In the genomic region with DNA sequence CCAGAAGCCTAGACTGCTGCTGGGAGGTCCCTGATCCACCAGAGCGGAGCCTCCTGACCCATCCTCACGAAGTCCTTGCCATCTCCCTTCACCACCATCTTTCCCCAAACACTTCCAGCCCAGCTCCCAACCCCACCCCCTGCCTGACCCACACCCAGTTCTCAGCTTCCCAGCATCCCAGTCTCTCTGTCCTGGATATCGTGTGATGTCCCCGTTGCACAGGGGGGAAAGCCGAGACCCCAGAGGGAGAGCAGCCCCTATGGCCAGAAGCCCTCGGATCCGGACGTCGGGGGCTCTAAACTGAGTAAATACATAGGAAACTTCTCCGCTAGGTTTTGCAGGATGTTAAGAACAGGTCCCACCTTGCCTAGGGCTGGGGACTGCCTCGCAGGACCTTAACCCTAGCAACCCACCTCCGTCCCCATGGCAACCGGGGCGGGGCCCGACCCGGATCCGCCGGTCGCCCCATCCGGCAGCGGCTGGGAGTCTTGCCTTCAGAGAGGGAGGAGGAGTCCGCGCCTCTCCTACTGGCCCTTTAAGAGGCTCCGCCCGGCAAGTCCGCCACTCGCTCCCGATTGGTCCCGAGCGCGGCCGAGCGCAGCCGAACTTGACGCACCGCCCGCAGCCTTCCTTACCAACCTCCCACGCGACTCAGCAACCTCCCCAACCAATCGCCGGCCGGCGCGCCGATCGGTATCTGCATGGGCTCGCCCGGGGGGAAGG, we compare ENCODE assay signal across 8 cellular contexts. TPM values are rescaled to one million over a fixed set of nuclear protein-coding genes. Genes with fewer than 3 reads are reported as not detected.
A peak's percentile ranks its signal among the peaks of the same experiment; 100 is the strongest.
DNase-seq lines count a peak whose midpoint lies in the region; ATAC-seq and TF ChIP-seq lines count a peak whose summit lies in the region.

No MANE protein-coding gene starts in this region.

- no peaks in the 10 kb centered on the region for H3K36me3 ChIP-seq in mucosa of descending colon (ENCODE audit: low read depth)

- H3K4me3 ChIP-seq in mucosa of descending colon, result peak overlapping the region; percentile 91

- no peak for TF ChIP-seq CTCF in mucosa of descending colon (IDR thresholded peaks at IDR 0.05)

- peak; percentile 77 for ATAC-seq in GM21717 (IDR thresholded peaks at IDR 0.05; ENCODE audit: unreplicated experiment)
- peak; percentile 86 for ATAC-seq in mucosa of descending colon

- intact Hi-C loops in mucosa of descending colon (cut with DNase I, micrococcal nuclease), result no loop called here

- no peak for TF ChIP-seq RAD21 in Ishikawa (IDR thresholded peaks at IDR 0.05; ENCODE audit: low read depth)

- H3K27ac ChIP-seq in epithelial cell of prostate, result peak overlapping the region; percentile 56

- TF ChIP-seq EP300 in Ishikawa (IDR thresholded peaks at IDR 0.05; ENCODE audit: borderline replicate concordance), result no peak

- DNase-seq in DMS 273 (lab: John Stamatoyannopoulos, UW; ENCODE audit: unreplicated experiment), result peak; percentile 100
- DNase-seq in OCI-M1 (lab: John Stamatoyannopoulos, UW), result peak; percentile 98
- peak; percentile 99 for DNase-seq in activated T-cell treated with anti-CD3 and anti-CD28 coated beads for 48 hours (ENCODE audit: low read depth)
- DNase-seq in epithelial cell of prostate (ENCODE audit: low read depth, low spot score), result peak; percentile 98
- DNase-seq in mucosa of descending colon, result peak; percentile 99 to 100 (median 100)
- DNase-seq in stimulated activated CD8-positive, alpha-beta memory T cell treated with anti-CD3 and anti-CD28 coated beads, Interleukin-2, amount 100 ng/mL, for 48 hours (ENCODE audit: low read depth in 2 of 2), result peak; percentile 99

- H3K9me3 ChIP-seq in mucosa of descending colon, result no peaks in the 10 kb centered on the region

- H3K4me1 ChIP-seq in mucosa of descending colon (ENCODE audit: low read depth), result peaks cover 35% of the 10 kb centered on the region

TF ChIP-seq in Ishikawa, 13 proteins besides CTCF, POLR2A, EP300 and RAD21:
- TF ChIP-seq FOXM1 (IDR thresholded peaks at IDR 0.05; ENCODE audit: borderline replicate concordance, low read depth) (no peak), CREB1 (IDR thresholded peaks at IDR 0.05; ENCODE audit: low read depth) (0 out of 2 replicates have a peak, but pooled peaks have one; percentile 34), EGR1 (IDR thresholded peaks at IDR 0.05) (peak; percentile 83), YY1 (IDR thresholded peaks at IDR 0.05; ENCODE audit: low read depth) (no peak)

RNA-seq across cellular contexts. Expression of a gene that starts 0.5 kb away (rescaled TPM):
- 10 to 100 TPM; 79.9 to 81.9 (median 81.4) TPM for total RNA-seq in mucosa of descending colon

RNA-seq across cellular contexts. Expression of a gene that starts 13.0 kb away (rescaled TPM):
- 1 to 10 TPM in 1 of 3 donors, under 1 TPM in 2; 0.34 to 1.1 (median 0.58) TPM for total RNA-seq in mucosa of descending colon

RNA-seq across cellular contexts. Expression of a gene that starts 14.9 kb away (rescaled TPM):
- total RNA-seq in mucosa of descending colon, result 10 to 100 TPM; 25.0 to 43.6 (median 36.8) TPM

RNA-seq across cellular contexts. Expression of a gene that starts 33.3 kb away (rescaled TPM):
- 1 to 10 TPM; 3.2 to 6.0 (median 3.4) TPM for total RNA-seq in mucosa of descending colon

RNA-seq across cellular contexts. Expression of a gene that starts 34.4 kb away (rescaled TPM):
- total RNA-seq in mucosa of descending colon, result 1 to 10 TPM in 2 of 3 donors, under 1 TPM in 1; 0.72 to 2.3 (median 1.1) TPM

Comparison
In these comparisons a context has a peak if more than half of its experiments do, and no peak if none do; other contexts are left out.
1. Peak in every context shown above with its lines: DNase-seq, ATAC-seq, H3K4me3 ChIP-seq and H3K27ac ChIP-seq.